In the genomic region with DNA sequence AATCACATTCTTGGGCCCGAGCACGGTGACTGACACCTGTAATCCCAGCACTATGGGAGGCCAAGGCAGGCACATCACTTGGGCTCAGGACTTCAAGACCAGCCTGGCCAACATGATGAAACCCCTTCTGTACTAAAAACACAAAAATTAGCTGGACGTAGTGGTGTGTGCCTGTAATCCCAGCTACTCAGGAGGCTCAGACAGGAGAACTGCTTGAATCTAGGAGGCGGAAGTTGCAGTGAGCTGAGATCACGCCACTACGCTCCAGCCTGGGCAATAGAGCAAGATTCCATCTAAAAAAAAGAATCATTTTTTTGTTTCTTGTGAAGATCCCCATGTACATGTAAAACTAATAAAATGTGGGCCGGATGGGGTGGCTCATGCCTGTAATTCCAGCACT, we compare ENCODE assay signal across 1 cellular context.
TF ChIP-seq lines count a peak whose summit lies in the region.

No MANE protein-coding gene starts in this region.

TF ChIP-seq in HCT116, 20 proteins besides CTCF, POLR2A, EP300 and RAD21 (continued from another document):
- TF ChIP-seq FOSL1 (IDR thresholded peaks at IDR 0.05; ENCODE audit: low read depth) (no peak), TCF7L2 (IDR thresholded peaks at IDR 0.05; ENCODE audit: borderline replicate concordance, extremely low read depth, insufficient read depth, insufficient read length) (no peak), EZH2 (IDR thresholded peaks at IDR 0.05) (no peak), EZH2phosphoT487 (IDR thresholded peaks at IDR 0.05; ENCODE audit: borderline replicate concordance) (no peak), POLR2AphosphoS5 (IDR thresholded peaks at IDR 0.05; ENCODE audit: low read depth, low read length) (no peak), SIN3A (IDR thresholded peaks at IDR 0.05; ENCODE audit: low read depth) (no peak), SRF (IDR thresholded peaks at IDR 0.05; ENCODE audit: low read depth) (no peak), JUND (IDR thresholded peaks at IDR 0.05) (no peak), EGR1 (IDR thresholded peaks at IDR 0.05; ENCODE audit: low read depth) (no peak)
- TF ChIP-seq, protein P1, sequence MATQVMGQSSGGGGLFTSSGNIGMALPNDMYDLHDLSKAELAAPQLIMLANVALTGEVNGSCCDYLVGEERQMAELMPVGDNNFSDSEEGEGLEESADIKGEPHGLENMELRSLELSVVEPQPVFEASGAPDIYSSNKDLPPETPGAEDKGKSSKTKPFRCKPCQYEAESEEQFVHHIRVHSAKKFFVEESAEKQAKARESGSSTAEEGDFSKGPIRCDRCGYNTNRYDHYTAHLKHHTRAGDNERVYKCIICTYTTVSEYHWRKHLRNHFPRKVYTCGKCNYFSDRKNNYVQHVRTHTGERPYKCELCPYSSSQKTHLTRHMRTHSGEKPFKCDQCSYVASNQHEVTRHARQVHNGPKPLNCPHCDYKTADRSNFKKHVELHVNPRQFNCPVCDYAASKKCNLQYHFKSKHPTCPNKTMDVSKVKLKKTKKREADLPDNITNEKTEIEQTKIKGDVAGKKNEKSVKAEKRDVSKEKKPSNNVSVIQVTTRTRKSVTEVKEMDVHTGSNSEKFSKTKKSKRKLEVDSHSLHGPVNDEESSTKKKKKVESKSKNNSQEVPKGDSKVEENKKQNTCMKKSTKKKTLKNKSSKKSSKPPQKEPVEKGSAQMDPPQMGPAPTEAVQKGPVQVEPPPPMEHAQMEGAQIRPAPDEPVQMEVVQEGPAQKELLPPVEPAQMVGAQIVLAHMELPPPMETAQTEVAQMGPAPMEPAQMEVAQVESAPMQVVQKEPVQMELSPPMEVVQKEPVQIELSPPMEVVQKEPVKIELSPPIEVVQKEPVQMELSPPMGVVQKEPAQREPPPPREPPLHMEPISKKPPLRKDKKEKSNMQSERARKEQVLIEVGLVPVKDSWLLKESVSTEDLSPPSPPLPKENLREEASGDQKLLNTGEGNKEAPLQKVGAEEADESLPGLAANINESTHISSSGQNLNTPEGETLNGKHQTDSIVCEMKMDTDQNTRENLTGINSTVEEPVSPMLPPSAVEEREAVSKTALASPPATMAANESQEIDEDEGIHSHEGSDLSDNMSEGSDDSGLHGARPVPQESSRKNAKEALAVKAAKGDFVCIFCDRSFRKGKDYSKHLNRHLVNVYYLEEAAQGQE (IDR thresholded peaks at IDR 0.05; ENCODE audit: low read depth): no peak
- TF ChIP-seq, protein P2, sequence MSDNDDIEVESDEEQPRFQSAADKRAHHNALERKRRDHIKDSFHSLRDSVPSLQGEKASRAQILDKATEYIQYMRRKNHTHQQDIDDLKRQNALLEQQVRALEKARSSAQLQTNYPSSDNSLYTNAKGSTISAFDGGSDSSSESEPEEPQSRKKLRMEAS (IDR thresholded peaks at IDR 0.05): no peak
